Comparison of ENCODE assay signal across 23 cellular contexts in genomic region chr9:94464790-94465189, GRCh38.
DNase-seq lines count a peak whose midpoint lies in the region; ATAC-seq, FAIRE-seq and TF ChIP-seq lines count a peak whose summit lies in the region.
"Had no signal": no experiment of that assay in that cellular context is flagged by ENCODE, and none has a peak within 500 bp of the region (broad histone marks: within the 10 kb centered on the region; RNA-seq: fewer than 3 reads in every experiment).

No MANE protein-coding gene starts in this region.

- H3K4me1 ChIP-seq in OCI-LY7 (ENCODE audit: insufficient read depth, low read length, poor library complexity, severe bottlenecking) = peaks cover 14% of the 10 kb centered on the region
- H3K4me1 ChIP-seq in K562 (replicated peaks in 1 of 2; ENCODE audit: control insufficient read depth in 2 of 2, insufficient read depth in 2 of 2, low read length in 2 of 2) = no peaks in the 10 kb centered on the region
- H3K4me1 ChIP-seq: A549; BE2C; BLaER1 treated with 17β-estradiol and CSF1 and Interleukin-3, amounts not matched to agents 10 nM and 100 nM had no signal

- POLR2A ChIA-PET in OCI-LY7 (lab: Charles Lee) = no interaction called here
- POLR2A ChIA-PET in K562 (lab: Yijun Ruan, JAX) = interaction anchor here (1.0 kb wide), 1 partner anchor 10 kb away, joined by 3 read pairs; no protein-coding TSS in a partner anchor

- WGBS in K562 (ENCODE audit: insufficient coverage, low coverage, missing lambda C conversion rate) = 17% methylated on average over 2 of the region's 2 CpGs

- H3K27me3 ChIP-seq in K562 (ENCODE audit: control insufficient read depth in 2 of 2, insufficient read depth in 2 of 2, low read length in 2 of 2) = no peaks in the 10 kb centered on the region
- H3K27me3 ChIP-seq: BE2C; BLaER1 treated with 17β-estradiol and CSF1 and Interleukin-3, amounts not matched to agents 10 nM and 100 nM had no signal

- H3K27me3 Mint-ChIP-seq in activated T-cell treated with anti-CD3 and anti-CD28 coated beads, Interleukin-2, amount 50 U/mL, for 72 hours (ENCODE audit: low read depth) = no peaks in the 10 kb centered on the region
- H3K27me3 Mint-ChIP-seq: CD4-positive, alpha-beta memory T cell had no signal

- peaks cover 10 to 20% of the 10 kb centered on the region in 2 donors for H3K9me3 Mint-ChIP-seq in activated T-cell treated with anti-CD3 and anti-CD28 coated beads, Interleukin-2, amount 50 U/mL, for 72 hours

- no peaks in the 10 kb centered on the region for H3K4me1 Mint-ChIP-seq in activated T-cell treated with anti-CD3 and anti-CD28 coated beads, Interleukin-2, amount 50 U/mL, for 72 hours (ENCODE audit: low read depth)
- H3K4me1 Mint-ChIP-seq: CD14-positive monocyte; CD4-positive, alpha-beta memory T cell; GM23338; H9 had no signal

- no peak overlapping the region for H3K4me3 Mint-ChIP-seq in activated T-cell treated with anti-CD3 and anti-CD28 coated beads, Interleukin-2, amount 50 U/mL, for 72 hours
- H3K4me3 Mint-ChIP-seq: CD14-positive monocyte; CD4-positive, alpha-beta memory T cell; GM23338; H9; HFFc6 had no signal

- no peak overlapping the region for H3K9ac ChIP-seq in K562 (ENCODE audit: insufficient read depth in 1 of 2, low read depth in 2 of 2, low read length in 2 of 2)
- H3K9ac ChIP-seq: BLaER1 treated with 17β-estradiol and CSF1 and Interleukin-3, amounts not matched to agents 10 nM and 100 nM had no signal

- H3K27ac ChIP-seq in OCI-LY7 (ENCODE audit: low read depth, low read length, poor library complexity, severe bottlenecking) (peak overlapping the region; percentile 17), K562 (ENCODE audit: extremely low read depth, low read depth, low read length) (no peak overlapping the region)
- H3K27ac ChIP-seq: A549; BLaER1 treated with 17β-estradiol and CSF1 and Interleukin-3, amounts not matched to agents 10 nM and 100 nM had no signal

- peaks cover 65% of the 10 kb centered on the region for H3K36me3 ChIP-seq in OCI-LY7 (ENCODE audit: insufficient read depth, low read length)
- peaks cover 18% of the 10 kb centered on the region; the same call in 2 of the 3 replicates for H3K36me3 ChIP-seq in K562 (ENCODE audit: control insufficient read depth, insufficient read depth, low read length)

- intact Hi-C loops in OCI-LY7 (cut with micrococcal nuclease; ENCODE audit: unreplicated experiment) = loop anchor here (2.0 kb wide), 1 partner anchor 72 kb away; no protein-coding TSS in a partner anchor
- intact Hi-C loops in K562 (cut with micrococcal nuclease) = no loop called here

- TF ChIP-seq RAD21 in K562 (CRISPR knock-in tag; conservative IDR thresholded peaks at IDR 0.05 in 1 of 2, IDR thresholded peaks at IDR 0.05 in 1 of 2) = no peak

- BruUV-seq in OCI-LY7 (replicated peaks; lab: Mats Ljungman, UMichigan) (no TSS peak), K562 (replicated peaks; lab: Mats Ljungman, UMichigan) (no TSS peak)

- H3K4me3 ChIP-seq in OCI-LY7 (ENCODE audit: low read depth, low read length, poor library complexity, severe bottlenecking) (no peak overlapping the region), K562 (no peak overlapping the region)
- H3K4me3 ChIP-seq: A549; BLaER1 treated with 17β-estradiol and CSF1 and Interleukin-3, amounts not matched to agents 10 nM and 100 nM; GM23338 had no signal

- H3K27ac Mint-ChIP-seq in activated T-cell treated with anti-CD3 and anti-CD28 coated beads, Interleukin-2, amount 50 U/mL, for 72 hours = peak overlapping the region; percentile 18
- H3K27ac Mint-ChIP-seq: CD14-positive monocyte; CD4-positive, alpha-beta memory T cell; GM23338; H9; HFFc6 had no signal

- H2AFZ ChIP-seq in OCI-LY7 (ENCODE audit: low read length) = no peak overlapping the region
- H2AFZ ChIP-seq in K562 (ENCODE audit: low read depth, low read length) = no peak overlapping the region
- H2AFZ ChIP-seq: GM23338 had no signal

- in situ Hi-C loops in K562 (cut with MboI) = no loop called here

- TF ChIP-seq EP300 in K562 (IDR thresholded peaks at IDR 0.05; ENCODE audit: low read length) = no peak

- H3K9me1 ChIP-seq in K562 (ENCODE audit: control insufficient read depth, insufficient read depth, low read length) = no peaks in the 10 kb centered on the region

- no peak overlapping the region for H3K4me2 ChIP-seq in OCI-LY7 (ENCODE audit: low read length)
- no peak overlapping the region for H3K4me2 ChIP-seq in K562 (ENCODE audit: insufficient read depth, low read length)
- H3K4me2 ChIP-seq: A549; BLaER1 treated with 17β-estradiol and CSF1 and Interleukin-3, amounts not matched to agents 10 nM and 100 nM; GM23338 had no signal

- no peaks in the 10 kb centered on the region for H4K20me1 ChIP-seq in OCI-LY7 (ENCODE audit: insufficient read depth, low read length)
- no peaks in the 10 kb centered on the region for H4K20me1 ChIP-seq in K562 (replicated peaks; ENCODE audit: control insufficient read depth, insufficient read depth, low read length)
- H4K20me1 ChIP-seq: BLaER1 treated with 17β-estradiol and CSF1 and Interleukin-3, amounts not matched to agents 10 nM and 100 nM had no signal

- no peak for ATAC-seq in activated T-cell treated with anti-CD3 and anti-CD28 coated beads, Interleukin-2, amount 50 U/mL, for 72 hours (replicated peaks in 1 of 2)
- peak; percentile 58; the same call in 2 of the 3 replicates for ATAC-seq in K562
- ATAC-seq: A549, GM23338, HCT116 had no signal

- H3K9me3 ChIP-seq in OCI-LY7 (ENCODE audit: low read length) = peaks cover 38% of the 10 kb centered on the region
- H3K9me3 ChIP-seq in K562 (replicated peaks; ENCODE audit: control insufficient read depth, insufficient read depth, low read depth, low read length) = no peaks in the 10 kb centered on the region
- H3K9me3 ChIP-seq: BE2C had no signal

- H3K9me2 ChIP-seq in OCI-LY7 (ENCODE audit: insufficient read depth, low read length) = no peaks in the 10 kb centered on the region

- no peak for TF ChIP-seq CTCF in OCI-LY7 (conservative IDR thresholded peaks at IDR 0.05; ENCODE audit: low read length)
- no peak for TF ChIP-seq CTCF in K562 (IDR thresholded peaks at IDR 0.05 in 2 of 3, conservative IDR thresholded peaks at IDR 0.05 in 1 of 3; ENCODE audit: insufficient read depth in 2 of 3, low read depth in 1 of 3, low read length in 3 of 3)

- H3K36me3 Mint-ChIP-seq in activated T-cell treated with anti-CD3 and anti-CD28 coated beads, Interleukin-2, amount 50 U/mL, for 72 hours (ENCODE audit: insufficient read depth in 2 of 2) = peaks cover 17 to 29% of the 10 kb centered on the region in 2 donors

- peaks cover 42% of the 10 kb centered on the region; the same call in 1 of the 2 replicates for H3K79me2 ChIP-seq in OCI-LY7 (ENCODE audit: insufficient read depth, low read depth, low read length)
- H3K79me2 ChIP-seq in K562 (ENCODE audit: control insufficient read depth, insufficient read depth, low read length) = no peaks in the 10 kb centered on the region

- CTCF ChIA-PET in OCI-LY7 (lab: Charles Lee; ENCODE audit: unreplicated experiment) = no interaction called here
- CTCF ChIA-PET in K562 (lab: Yijun Ruan, JAX; ENCODE audit: low intra/inter-chr PET ratio) = no interaction called here

- 0 out of 2 replicates have a peak, but pooled peaks have one; percentile 17 for TF ChIP-seq POLR2A in K562 (conservative IDR thresholded peaks at IDR 0.05)

- DNase-seq in activated T-cell treated with anti-CD3 and anti-CD28 coated beads, Interleukin-2, amount 50 U/mL, for 72 hours = no peak
- DNase-seq in activated T-cell treated with anti-CD3 and anti-CD28 coated beads for 4 hours (no peak), OCI-LY7 (ENCODE audit: low spot score) (no peak), K562 (ENCODE audit: extremely low read depth in 1 of 4, low spot score in 3 of 4) (no peak), globus pallidus (ENCODE audit: low spot score) (no peak), nucleus accumbens (lab: John Stamatoyannopoulos, UW) (no peak)
- DNase-seq: 8988T; ACHN; AML-193; BE2C; CD4-positive, alpha-beta memory T cell; COR-L47; DMS153; DND-41; H9; HFFc6 had no signal

- FAIRE-seq in K562 (lab: Jason Lieb, UNC) = no peak
- FAIRE-seq: A549, G401.6, GM18507 had no signal

TF ChIP-seq in K562, 482 proteins besides CTCF, POLR2A, EP300 and RAD21 (continues in another document):
- TF ChIP-seq STAT6 (CRISPR knock-in tag; IDR thresholded peaks at IDR 0.05) (no peak), PTRF (tag; IDR thresholded peaks at IDR 0.05) (no peak), SPI1 (IDR thresholded peaks at IDR 0.05; ENCODE audit: borderline replicate concordance, low read depth, low read length) (no peak), USF2 (CRISPR knock-in tag; IDR thresholded peaks at IDR 0.05) (peak; percentile 53)
